1 cellular context compared by ENCODE assay signal in genomic region chr2:181672255-181673008, GRCh38.
TF ChIP-seq lines count a peak whose summit lies in the region.

No MANE protein-coding gene starts in this region.

TF ChIP-seq in GM12878, 131 proteins besides CTCF, POLR2A, EP300 and RAD21 (continued from another document):
- TF ChIP-seq RUNX3 (IDR thresholded peaks at IDR 0.05; ENCODE audit: low read length) (peak; percentile 60), SPI1 (IDR thresholded peaks at IDR 0.05; ENCODE audit: borderline replicate concordance, insufficient read depth, low read depth, low read length) (peak; percentile 9; the same call in 1 of the 2 replicates), ZNF217 (IDR thresholded peaks at IDR 0.05) (no peak), NBN (IDR thresholded peaks at IDR 0.05) (no peak), MEF2A (IDR thresholded peaks at IDR 0.05; ENCODE audit: insufficient read depth, low read depth, low read length) (peak; percentile 72; the same call in 1 of the 2 replicates)
TF ChIP-seq in GM12878: peak in this region for 10.
